Comparison of ENCODE assay signal across 30 cellular contexts in genomic region chr15:99976000-99976399, GRCh38.
"Had no signal": no experiment of that assay in that cellular context is flagged by ENCODE, and none has a peak within 500 bp of the region (broad histone marks: within the 10 kb centered on the region; RNA-seq: fewer than 3 reads in every experiment).

No MANE protein-coding gene starts in this region.

- H3K36me3 Mint-ChIP-seq: naive thymus-derived CD8-positive, alpha-beta T cell; WTC11 had no signal

- H3K4me2 ChIP-seq: smooth muscle cell had no signal

- ATAC-seq: naive thymus-derived CD8-positive, alpha-beta T cell; pancreas; upper lobe of right lung; WTC11 had no signal

- H3K9me3 ChIP-seq: esophagus squamous epithelium, heart right ventricle, left ventricle myocardium inferior, pancreas, prostate gland, sigmoid colon, suprapubic skin, tibial artery, upper lobe of right lung had no signal

- H3K9me3 Mint-ChIP-seq: activated CD4-positive, alpha-beta memory T cell treated with anti-CD3 and anti-CD28 coated beads, Interleukin-2, amount 10 ng/mL, durations not matched to agents 7 days and 5 days; activated CD4-positive, alpha-beta T cell treated with anti-CD3 and anti-CD28 coated beads, Interleukin-2, amount 10 ng/mL, durations not matched to agents 7 days and 5 days; activated T-cell treated with anti-CD3 and anti-CD28 coated beads, Interleukin-2, amount 50 U/mL, for 24 hours; endodermal cell; naive thymus-derived CD8-positive, alpha-beta T cell; WTC11 had no signal

- H3K4me1 Mint-ChIP-seq: activated CD4-positive, alpha-beta memory T cell treated with anti-CD3 and anti-CD28 coated beads, Interleukin-2, amount 10 ng/mL, durations not matched to agents 7 days and 5 days; activated CD4-positive, alpha-beta T cell treated with anti-CD3 and anti-CD28 coated beads, Interleukin-2, amount 10 ng/mL, durations not matched to agents 7 days and 5 days; naive thymus-derived CD8-positive, alpha-beta T cell had no signal

- H3K27me3 ChIP-seq: brain microvascular endothelial cell, esophagus squamous epithelium, heart right ventricle, pancreas, sigmoid colon, suprapubic skin, tibial artery, upper lobe of right lung had no signal

- H3K27ac ChIP-seq: brain microvascular endothelial cell, heart right ventricle, left ventricle myocardium inferior, pancreas, prostate gland, sigmoid colon, tibial artery, upper lobe of right lung had no signal

- H3K4me3 Mint-ChIP-seq: activated CD4-positive, alpha-beta memory T cell treated with anti-CD3 and anti-CD28 coated beads, Interleukin-2, amount 10 ng/mL, durations not matched to agents 7 days and 5 days; activated CD4-positive, alpha-beta T cell treated with anti-CD3 and anti-CD28 coated beads, Interleukin-2, amount 10 ng/mL, durations not matched to agents 7 days and 5 days; activated T-cell treated with anti-CD3 and anti-CD28 coated beads, Interleukin-2, amount 50 U/mL, for 24 hours; endodermal cell; naive thymus-derived CD8-positive, alpha-beta T cell; WTC11 had no signal

- DNase-seq: activated CD4-positive, alpha-beta memory T cell treated with anti-CD3 and anti-CD28 coated beads, Interleukin-2, amount 10 ng/mL, durations not matched to agents 7 days and 5 days; activated CD4-positive, alpha-beta T cell treated with anti-CD3 and anti-CD28 coated beads for 1 hour; activated CD4-positive, alpha-beta T cell treated with anti-CD3 and anti-CD28 coated beads, Interleukin-2, amount 10 ng/mL, durations not matched to agents 7 days and 5 days; activated CD8-positive, alpha-beta memory T cell treated with anti-CD3 and anti-CD28 coated beads, Interleukin-2, amount 50 U/mL, for 48 hours; activated gamma-delta T cell treated with Interleukin-2 at 50 U/mL for 16 hours; activated naive CD4-positive, alpha-beta T cell treated with anti-CD3 and anti-CD28 coated beads, Interleukin-2, amount 50 U/mL, for 16 hours; activated T-cell treated with anti-CD3 and anti-CD28 coated beads, Interleukin-2, amount 50 U/mL, for 24 hours; amniotic stem cell; brain microvascular endothelial cell; caudate nucleus; endodermal cell; esophagus squamous epithelium; foreskin melanocyte; heart right ventricle; left ventricle myocardium inferior; naive thymus-derived CD8-positive, alpha-beta T cell; pancreas; retina; sigmoid colon; stimulated activated CD4-positive, alpha-beta T cell treated with anti-CD3 and anti-CD28 coated beads, Interleukin-15, amount 100 ng/mL, for 24 hours; stimulated activated CD4-positive, alpha-beta T cell treated with anti-CD3 and anti-CD28 coated beads, Interleukin-2, amount 100 ng/mL, for 24 hours; stimulated activated naive CD4-positive, alpha-beta T cell; T-helper 2 cell; tibial artery; upper lobe of right lung had no signal

- H3K4me1 ChIP-seq: pancreas, prostate gland, sigmoid colon, tibial artery, upper lobe of right lung had no signal

- H3K27me3 Mint-ChIP-seq: activated CD4-positive, alpha-beta memory T cell treated with anti-CD3 and anti-CD28 coated beads, Interleukin-2, amount 10 ng/mL, durations not matched to agents 7 days and 5 days; activated CD4-positive, alpha-beta T cell treated with anti-CD3 and anti-CD28 coated beads, Interleukin-2, amount 10 ng/mL, durations not matched to agents 7 days and 5 days; activated T-cell treated with anti-CD3 and anti-CD28 coated beads, Interleukin-2, amount 50 U/mL, for 24 hours; naive thymus-derived CD8-positive, alpha-beta T cell had no signal

- H3K36me3 ChIP-seq: brain microvascular endothelial cell, esophagus squamous epithelium, heart right ventricle, left ventricle myocardium inferior, pancreas, prostate gland, sigmoid colon, suprapubic skin, upper lobe of right lung had no signal

- H3K4me3 ChIP-seq: esophagus squamous epithelium, heart right ventricle, left ventricle myocardium inferior, lung, pancreas, prostate gland, sigmoid colon, smooth muscle cell, suprapubic skin, tibial artery, upper lobe of right lung had no signal

- H3K27ac Mint-ChIP-seq: activated CD4-positive, alpha-beta memory T cell treated with anti-CD3 and anti-CD28 coated beads, Interleukin-2, amount 10 ng/mL, durations not matched to agents 7 days and 5 days; activated T-cell treated with anti-CD3 and anti-CD28 coated beads, Interleukin-2, amount 50 U/mL, for 24 hours; endodermal cell; naive thymus-derived CD8-positive, alpha-beta T cell; WTC11 had no signal
